ENCODE assay signal across 6 cellular contexts in genomic region chr6:100487638-100488037, GRCh38. TPM values are rescaled to one million over a fixed set of nuclear protein-coding genes. Genes with fewer than 3 reads are reported as not detected.
"Had no signal": no experiment of that assay in that cellular context is flagged by ENCODE, and none has a peak within 500 bp of the region (broad histone marks: within the 10 kb centered on the region; RNA-seq: fewer than 3 reads in every experiment).

No MANE protein-coding gene starts in this region.

- ATAC-seq: GM23338, K562 had no signal

- H3K27ac Mint-ChIP-seq: GM23338, H9 had no signal

- H3K4me3 Mint-ChIP-seq: GM23338, H9 had no signal

- H3K4me2 ChIP-seq: GM23338 had no signal

- DNase-seq: H9, HCEC 1CT, IMR-90 had no signal

- H3K4me3 ChIP-seq: GM23338, K562 had no signal

- H2AFZ ChIP-seq: GM23338 had no signal

RNA-seq across cellular contexts. Expression of gene SIM1, which starts 22.9 kb away (rescaled TPM):
- total RNA-seq: H9, HT1080, IMR-90, K562 had no signal
- polyA plus RNA-seq: IMR-90, K562 had no signal
